Comparison of ENCODE assay signal across 10 cellular contexts in genomic region chr17:79129523-79129922, GRCh38.
"Had no signal": no experiment of that assay in that cellular context is flagged by ENCODE, and none has a peak within 500 bp of the region (broad histone marks: within the 10 kb centered on the region; RNA-seq: fewer than 3 reads in every experiment).

No MANE protein-coding gene starts in this region.

- H3K27ac Mint-ChIP-seq: H9, HFFc6 had no signal

- H2AFZ ChIP-seq: GM23248 had no signal

- H3K9me3 Mint-ChIP-seq: H9, HFFc6 had no signal

- H3K9ac ChIP-seq: GM23248 had no signal

- H3K4me3 ChIP-seq: GM23248, K562 had no signal

- FAIRE-seq: H54, HTR-8/SVneo, K562 had no signal

- H3K4me3 Mint-ChIP-seq: H9, HFFc6 had no signal

- DNase-seq: GM23248, GOT3, H9, HCEC 1CT, HFFc6, IMR-90, KG1 had no signal

- ATAC-seq: K562 had no signal

- H3K4me1 Mint-ChIP-seq: H9 had no signal

- H3K27ac ChIP-seq: GM23248 had no signal
